8 cellular contexts compared by ENCODE assay signal in genomic region chr12:110245278-110245868, GRCh38. TPM values are rescaled to one million over a fixed set of nuclear protein-coding genes. Genes with fewer than 3 reads are reported as not detected.
DNase-seq lines count a peak whose midpoint lies in the region; TF ChIP-seq lines count a peak whose summit lies in the region.

No MANE protein-coding gene starts in this region.

- no peak overlapping the region for H3K4me3 Mint-ChIP-seq in CD4-positive, alpha-beta memory T cell

- no peaks in the 10 kb centered on the region for H3K9me3 ChIP-seq in CD4-positive, alpha-beta memory T cell (ENCODE audit: control insufficient read depth in 1 of 2, low read length in 2 of 2)

- DNase-seq in CD4-positive, alpha-beta memory T cell: peak in 4 of 5 donors; percentile 28 to 44 (median 35)
- DNase-seq in KBM-7 (peak; percentile 59), epithelial cell of proximal tubule (ENCODE audit: low read depth) (no peak), medulla oblongata (ENCODE audit: extremely low spot score) (no peak), AG08395 (ENCODE audit: low spot score) (no peak), NCI-H226 (no peak)
- peak; percentile 9 to 15 for DNase-seq in activated CD4-positive, alpha-beta T cell treated with anti-CD3 and anti-CD28 coated beads, Interleukin-2, amount 50 U/mL, for 24 hours (ENCODE audit: low read depth in 1 of 2, low spot score in 1 of 2)
- DNase-seq in stimulated activated CD4-positive, alpha-beta T cell treated with anti-CD3 and anti-CD28 coated beads, Interleukin-15, amount 100 ng/mL, for 1 hour (ENCODE audit: low read depth in 1 of 2, low spot score in 1 of 2): peak; percentile 8 to 36

- no peaks in the 10 kb centered on the region for H3K27me3 ChIP-seq in CD4-positive, alpha-beta memory T cell (ENCODE audit: insufficient read depth, low read length)

- H3K4me1 ChIP-seq in CD4-positive, alpha-beta memory T cell (ENCODE audit: insufficient read depth, low read length): no peaks in the 10 kb centered on the region

- peaks cover 0 to 6% of the 10 kb centered on the region in 2 donors for H3K27me3 Mint-ChIP-seq in CD4-positive, alpha-beta memory T cell

- CTCF ChIA-PET in CD4-positive, alpha-beta memory T cell (lab: Charles Lee; ENCODE audit: partially characterized antibody): interaction anchor here (0.7 to 4.6 kb wide), 5 partner anchors 35 to 186 kb away, joined by 3 to 21 read pairs (median 4); no protein-coding TSS in a partner anchor

- intact Hi-C loops in CD4-positive, alpha-beta memory T cell (cut with micrococcal nuclease): loop anchor here (5.0 kb wide), 1 partner anchor 393 kb away; no protein-coding TSS in a partner anchor

- H3K27ac Mint-ChIP-seq in CD4-positive, alpha-beta memory T cell: peak overlapping the region in 1 of 7 donors; percentile 56

- POLR2A ChIA-PET in CD4-positive, alpha-beta memory T cell (lab: Charles Lee; ENCODE audit: partially characterized antibody): no interaction called here

- in situ Hi-C loops in KBM-7 (cut with MboI; ENCODE audit: low pct_unique_long_range_greater_than_20kb, low sequenced_read_pairs): no loop called here

- no peaks in the 10 kb centered on the region for H3K36me3 ChIP-seq in CD4-positive, alpha-beta memory T cell (ENCODE audit: insufficient read depth, low read length)

- peak; percentile 61 for TF ChIP-seq CTCF in epithelial cell of proximal tubule (conservative IDR thresholded peaks at IDR 0.05; ENCODE audit: low read depth, low read length)

- no peaks in the 10 kb centered on the region for H3K4me1 Mint-ChIP-seq in CD4-positive, alpha-beta memory T cell

- H3K36me3 Mint-ChIP-seq in CD4-positive, alpha-beta memory T cell: no peaks in the 10 kb centered on the region

- H3K9me3 Mint-ChIP-seq in CD4-positive, alpha-beta memory T cell: no peaks in the 10 kb centered on the region

- no peak overlapping the region for H3K4me3 ChIP-seq in CD4-positive, alpha-beta memory T cell (ENCODE audit: low read length in 2 of 2)
- H3K4me3 ChIP-seq in epithelial cell of proximal tubule (ENCODE audit: low read depth, low read length): no peak overlapping the region

- H3K27ac ChIP-seq in CD4-positive, alpha-beta memory T cell (ENCODE audit: low read depth, low read length): no peak overlapping the region

RNA-seq across cellular contexts. Expression of gene ATP2A2, which starts 35.7 kb away (rescaled TPM):
- total RNA-seq in CD4-positive, alpha-beta memory T cell: 10 to 100 TPM; 90.4 to 91.0 TPM
- polyA plus RNA-seq in CD4-positive, alpha-beta memory T cell: 1 to 10 TPM; 1.8 to 5.5 TPM
- total RNA-seq in epithelial cell of proximal tubule: 93.5 and 129 TPM in 2 replicates

Comparison
In these comparisons a context has a peak if more than half of its experiments do, and no peak if none do; other contexts are left out.
1. DNase-seq: peak in CD4-positive, alpha-beta memory T cell (4 of 5), KBM-7 (single experiment), activated CD4-positive, alpha-beta T cell treated with anti-CD3 and anti-CD28 coated beads, Interleukin-2, amount 50 U/mL, for 24 hours (2 of 2) and stimulated activated CD4-positive, alpha-beta T cell treated with anti-CD3 and anti-CD28 coated beads, Interleukin-15, amount 100 ng/mL, for 1 hour (2 of 2); none in epithelial cell of proximal tubule (single experiment), medulla oblongata (single experiment), AG08395 (single experiment) and NCI-H226 (single experiment).